In the genomic region with DNA sequence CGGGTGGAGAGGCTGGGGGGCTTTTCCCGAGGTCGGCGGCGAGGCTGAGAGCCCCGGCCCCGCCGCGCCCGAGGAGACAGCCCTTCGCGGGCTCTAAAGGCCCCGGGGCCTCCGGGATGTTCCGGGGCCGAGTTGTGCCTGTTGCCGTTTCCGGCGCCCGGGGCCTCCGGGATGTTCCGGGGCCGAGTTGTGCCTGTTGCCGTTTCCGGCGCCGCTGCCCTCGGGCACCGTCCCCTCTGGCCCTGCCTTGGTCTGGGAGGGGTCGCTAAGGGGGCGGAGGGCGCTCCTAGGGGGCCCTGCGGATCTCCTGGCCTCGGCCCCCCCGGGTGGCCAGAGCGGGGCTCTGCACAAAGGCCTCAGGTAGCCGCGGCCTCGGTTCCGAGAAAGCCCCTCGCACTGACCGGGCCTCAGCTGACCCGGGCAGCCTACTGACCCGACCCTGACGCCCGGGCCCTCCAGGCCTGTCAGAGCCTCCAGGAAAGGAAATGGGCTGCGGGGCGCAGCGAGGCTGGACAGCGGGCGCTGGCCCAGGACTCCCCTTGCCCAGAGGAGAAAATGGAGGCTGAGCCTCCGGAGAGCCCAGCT, we compare ENCODE assay signal across 8 cellular contexts. TPM values are rescaled to one million over a fixed set of nuclear protein-coding genes. Genes with fewer than 3 reads are reported as not detected.
A peak's percentile ranks its signal among the peaks of the same experiment; 100 is the strongest.
DNase-seq lines count a peak whose midpoint lies in the region; ATAC-seq and TF ChIP-seq lines count a peak whose summit lies in the region.

No MANE protein-coding gene starts in this region.

- TF ChIP-seq CTCF in HFF-Myc (IDR thresholded peaks at IDR 0.05; ENCODE audit: low read depth, low read length, missing control alignments), result no peak

- H3K4me3 ChIP-seq in HFF-Myc (replicated peaks; ENCODE audit: low read depth, low read length) (peak overlapping the region; percentile 41), mesodermal cell (ENCODE audit: extremely low read depth, insufficient read depth, low read length, poor library complexity, severe bottlenecking) (peak overlapping the region; percentile 33)

- no peaks in the 10 kb centered on the region for H3K9me3 ChIP-seq in mesodermal cell (ENCODE audit: control insufficient read depth, low read length)

- no peak for ATAC-seq in GM21367 (IDR thresholded peaks at IDR 0.05; ENCODE audit: unreplicated experiment)

- DNase-seq in ACHN (peak; percentile 24), HFF-Myc (ENCODE audit: extremely low read depth, low read depth) (no peak), caudate nucleus (lab: John Stamatoyannopoulos, UW) (no peak), anterior cingulate cortex (lab: John Stamatoyannopoulos, UW) (no peak), DMS 273 (lab: John Stamatoyannopoulos, UW; ENCODE audit: unreplicated experiment) (no peak), EL (no peak)

- in situ Hi-C loops in ACHN (cut with HindIII; ENCODE audit: low pct_ligation_motif_present, low pct_unique_long_range_greater_than_20kb, low sequenced_read_pairs), result no loop called here

- no peaks in the 10 kb centered on the region for H3K36me3 ChIP-seq in mesodermal cell (ENCODE audit: control insufficient read depth, insufficient read depth, low read length)

- peaks cover 22% of the 10 kb centered on the region for H3K4me1 ChIP-seq in mesodermal cell (ENCODE audit: control insufficient read depth, insufficient read depth, low read length, poor library complexity, severe bottlenecking)

- WGBS in mesodermal cell (ENCODE audit: insufficient coverage in 2 of 2), 2 experiments, result 28 to 43% methylated on average over 37 to 40 of the region's 52 CpGs

- H3K27ac ChIP-seq in caudate nucleus (ENCODE audit: low read depth, low read length), result peak overlapping the region; percentile 58
- no peak overlapping the region for H3K27ac ChIP-seq in mesodermal cell (ENCODE audit: low read depth, low read length, severe bottlenecking)

RNA-seq across cellular contexts. Expression of a gene that starts 24.2 kb away (rescaled TPM):
- 2,748 TPM for polyA plus RNA-seq in mesodermal cell (2013, experiment 1 of 2)
- 2,271 TPM for polyA plus RNA-seq in mesodermal cell (2013, experiment 2 of 2)

RNA-seq across cellular contexts. Expression of a gene that starts 39.8 kb away (rescaled TPM):
- polyA plus RNA-seq in mesodermal cell (2013, experiment 1 of 2), result 0.29 TPM
- polyA plus RNA-seq in mesodermal cell (2013, experiment 2 of 2), result 0.20 TPM
